In genomic region chr1:173269490-173270230, GRCh38 we compare ENCODE assay signal across 14 cellular contexts.
DNase-seq lines count a peak whose midpoint lies in the region; ATAC-seq and TF ChIP-seq lines count a peak whose summit lies in the region.
"Had no signal": no experiment of that assay in that cellular context is flagged by ENCODE, and none has a peak within 500 bp of the region (broad histone marks: within the 10 kb centered on the region; RNA-seq: fewer than 3 reads in every experiment).

No MANE protein-coding gene starts in this region.

- H2AK5ac ChIP-seq in H9 (ENCODE audit: insufficient read length, low read length), result no peak overlapping the region

- H3K4me2 ChIP-seq in H9 (ENCODE audit: insufficient read depth, insufficient read length, low read length), result no peak overlapping the region
- H3K4me2 ChIP-seq: BLaER1 treated with 17β-estradiol and CSF1 and Interleukin-3, amounts not matched to agents 10 nM and 100 nM had no signal

- H3K27ac ChIP-seq in H9 (ENCODE audit: insufficient read length, low read depth, low read length), result no peak overlapping the region
- H3K27ac ChIP-seq: BLaER1 treated with 17β-estradiol and CSF1 and Interleukin-3, amounts not matched to agents 10 nM and 100 nM; coronary artery had no signal

- peaks cover 3% of the 10 kb centered on the region; the same call in 1 of the 2 replicates for H3K4me1 ChIP-seq in H9 (ENCODE audit: insufficient read depth, low read length)
- H3K4me1 ChIP-seq: BLaER1 treated with 17β-estradiol and CSF1 and Interleukin-3, amounts not matched to agents 10 nM and 100 nM had no signal

- no peak overlapping the region for H3K9ac ChIP-seq in H9 (ENCODE audit: extremely low read depth, insufficient read length, low read length)
- H3K9ac ChIP-seq: BLaER1 treated with 17β-estradiol and CSF1 and Interleukin-3, amounts not matched to agents 10 nM and 100 nM had no signal

- H3K4me1 Mint-ChIP-seq in H9 (0 out of 4 replicates have a peak, but pooled peaks cover 0 to 3% of the 10 kb centered on the region in 2 experiments), natural killer cell (peaks cover 0 to 10% of the 10 kb centered on the region in 2 donors)
- no peaks in the 10 kb centered on the region for H3K4me1 Mint-ChIP-seq in activated CD8-positive, alpha-beta T cell treated with anti-CD3 and anti-CD28 coated beads for 36 hours (ENCODE audit: low read depth)
- H3K4me1 Mint-ChIP-seq: activated T-helper 17 cell treated with anti-CD3 and anti-CD28 coated beads, Interleukin-2, amount 50 U/mL, for 72 hours had no signal

- no CpG with 5 or more reads among the region's 2 CpGs for WGBS in H9 (ENCODE audit: extremely low coverage, insufficient read length, low lambda C conversion rate)

- intact Hi-C loops in activated CD8-positive, alpha-beta T cell treated with anti-CD3 and anti-CD28 coated beads for 36 hours (cut with micrococcal nuclease), result no loop called here
- intact Hi-C loops in natural killer cell (cut with micrococcal nuclease), result no loop called here

- no peak overlapping the region for H3K14ac ChIP-seq in H9 (ENCODE audit: insufficient read depth, low read length)

- no peak overlapping the region for H4K5ac ChIP-seq in H9 (ENCODE audit: insufficient read length, low read depth, low read length)

- H2AFZ ChIP-seq in H9 (ENCODE audit: low read length), result no peak overlapping the region

- no peaks in the 10 kb centered on the region for H3K23me2 ChIP-seq in H9 (ENCODE audit: insufficient read length, low read depth, low read length, poor library complexity, severe bottlenecking)

- POLR2A ChIA-PET in activated CD8-positive, alpha-beta T cell treated with anti-CD3 and anti-CD28 coated beads for 36 hours (lab: Charles Lee), result no interaction called here

- no peaks in the 10 kb centered on the region for H3K27me3 Mint-ChIP-seq in H9 (ENCODE audit: low read depth)
- peaks cover 1% of the 10 kb centered on the region for H3K27me3 Mint-ChIP-seq in activated CD8-positive, alpha-beta T cell treated with anti-CD3 and anti-CD28 coated beads for 36 hours
- peaks cover 6 to 9% of the 10 kb centered on the region in 2 donors for H3K27me3 Mint-ChIP-seq in natural killer cell (ENCODE audit: low read depth in 2 of 2)
- H3K27me3 Mint-ChIP-seq: activated T-helper 17 cell treated with anti-CD3 and anti-CD28 coated beads, Interleukin-2, amount 50 U/mL, for 72 hours had no signal

- H4K8ac ChIP-seq in H9 (replicated peaks; ENCODE audit: insufficient read length, low read depth, low read length), result no peak overlapping the region

- H2BK15ac ChIP-seq in H9 (ENCODE audit: low read depth, low read length), result no peak overlapping the region

- no peak overlapping the region for H4K91ac ChIP-seq in H9 (ENCODE audit: insufficient read length, low read depth, low read length)

- no peak overlapping the region for H3K4ac ChIP-seq in H9 (ENCODE audit: low read depth, low read length)

- no peaks in the 10 kb centered on the region for H3K9me3 ChIP-seq in H9 (ENCODE audit: control insufficient read depth, low read depth, low read length)
- H3K9me3 ChIP-seq: BLaER1 treated with 17β-estradiol and CSF1 and Interleukin-3, amounts not matched to agents 10 nM and 100 nM had no signal

- H3K4me3 Mint-ChIP-seq in H9 (no peak overlapping the region), natural killer cell (no peak overlapping the region)
- H3K4me3 Mint-ChIP-seq in activated CD8-positive, alpha-beta T cell treated with anti-CD3 and anti-CD28 coated beads for 36 hours, result no peak overlapping the region
- H3K4me3 Mint-ChIP-seq: activated T-helper 17 cell treated with anti-CD3 and anti-CD28 coated beads, Interleukin-2, amount 50 U/mL, for 72 hours had no signal

- no peaks in the 10 kb centered on the region for H3K27me3 ChIP-seq in H9 (ENCODE audit: insufficient read depth, low read length)
- H3K27me3 ChIP-seq: BLaER1 treated with 17β-estradiol and CSF1 and Interleukin-3, amounts not matched to agents 10 nM and 100 nM had no signal

- no peak overlapping the region for H3K23ac ChIP-seq in H9 (ENCODE audit: insufficient read length, low read depth, low read length)

- no peak for TF ChIP-seq CTCF in H9 (conservative IDR thresholded peaks at IDR 0.05)
- TF ChIP-seq CTCF in activated CD8-positive, alpha-beta T cell treated with anti-CD3 and anti-CD28 coated beads for 36 hours (IDR thresholded peaks at IDR 0.05), result no peak
- no peak for TF ChIP-seq CTCF in natural killer cell (IDR thresholded peaks at IDR 0.05)

- no peak overlapping the region for H2BK20ac ChIP-seq in H9 (ENCODE audit: low read depth, low read length, poor library complexity, severe bottlenecking)

- no peak overlapping the region for H2BK12ac ChIP-seq in H9 (ENCODE audit: insufficient read length, low read depth, low read length)

- no peaks in the 10 kb centered on the region for H3K9me3 Mint-ChIP-seq in H9
- H3K9me3 Mint-ChIP-seq in activated CD8-positive, alpha-beta T cell treated with anti-CD3 and anti-CD28 coated beads for 36 hours, result no peaks in the 10 kb centered on the region
- H3K9me3 Mint-ChIP-seq in natural killer cell, result no peaks in the 10 kb centered on the region
- H3K9me3 Mint-ChIP-seq: activated T-helper 17 cell treated with anti-CD3 and anti-CD28 coated beads, Interleukin-2, amount 50 U/mL, for 72 hours had no signal

- H4K20me1 ChIP-seq in H9 (ENCODE audit: control insufficient read depth, insufficient read depth, insufficient read length), result no peaks in the 10 kb centered on the region
- H4K20me1 ChIP-seq: BLaER1 treated with 17β-estradiol and CSF1 and Interleukin-3, amounts not matched to agents 10 nM and 100 nM had no signal

- CTCF ChIA-PET in activated CD8-positive, alpha-beta T cell treated with anti-CD3 and anti-CD28 coated beads for 36 hours (lab: Charles Lee), result interaction anchor here (1.0 kb wide), 1 partner anchor 10 kb away, joined by 3 read pairs; no protein-coding TSS in a partner anchor

- H3K27ac Mint-ChIP-seq in H9 (no peak overlapping the region), natural killer cell (no peak overlapping the region)
- no peak overlapping the region for H3K27ac Mint-ChIP-seq in activated CD8-positive, alpha-beta T cell treated with anti-CD3 and anti-CD28 coated beads for 36 hours
- H3K27ac Mint-ChIP-seq: activated T-helper 17 cell treated with anti-CD3 and anti-CD28 coated beads, Interleukin-2, amount 50 U/mL, for 72 hours had no signal

- no peak overlapping the region for H3T11ph ChIP-seq in H9 (ENCODE audit: low read length)

- no peak overlapping the region for H2BK5ac ChIP-seq in H9 (ENCODE audit: insufficient read length, low read length)

- H3K18ac ChIP-seq in H9 (ENCODE audit: insufficient read length, low read depth, low read length), result no peak overlapping the region

- peak; percentile 69 for DNase-seq in AG08395 (ENCODE audit: low spot score)
- peak; percentile 86 for DNase-seq in HS-27A (ENCODE audit: low read depth)
- DNase-seq in amniotic stem cell (lab: John Stamatoyannopoulos, UW), result peak; percentile 88
- DNase-seq in hepatic stellate cell (ENCODE audit: low spot score), result peak; percentile 59
- DNase-seq in H9, result no peak
- DNase-seq in activated CD4-positive, CD25-positive, alpha-beta regulatory T cell treated with anti-CD3 and anti-CD28 coated beads, Interleukin-2, amount 50 U/mL, for 72 hours, result no peak
- no peak for DNase-seq in activated CD8-positive, alpha-beta T cell treated with anti-CD3 and anti-CD28 coated beads for 36 hours
- DNase-seq in natural killer cell, result no peak
- DNase-seq: hypothalamus, NCI-H2107, RPMI8226 had no signal

- H3K36me3 Mint-ChIP-seq in H9 (ENCODE audit: insufficient read depth in 1 of 3, low read depth in 3 of 3) (no peaks in the 10 kb centered on the region), natural killer cell (no peaks in the 10 kb centered on the region)
- peaks cover 3% of the 10 kb centered on the region for H3K36me3 Mint-ChIP-seq in activated CD8-positive, alpha-beta T cell treated with anti-CD3 and anti-CD28 coated beads for 36 hours (ENCODE audit: low read depth)

- H3K79me1 ChIP-seq in H9 (ENCODE audit: insufficient read depth, low read depth, low read length, poor library complexity, severe bottlenecking), result no peaks in the 10 kb centered on the region

- no peak for ATAC-seq in activated CD8-positive, alpha-beta T cell treated with anti-CD3 and anti-CD28 coated beads for 36 hours
- no peak for ATAC-seq in natural killer cell
- ATAC-seq: activated T-helper 17 cell treated with anti-CD3 and anti-CD28 coated beads, Interleukin-2, amount 50 U/mL, for 72 hours had no signal

- H3K56ac ChIP-seq in H9 (ENCODE audit: insufficient read length, low read depth, low read length), result no peak overlapping the region

- H2BK120ac ChIP-seq in H9 (ENCODE audit: low read depth, low read length, poor library complexity, severe bottlenecking), result no peak overlapping the region

- no peaks in the 10 kb centered on the region for H3K79me2 ChIP-seq in H9 (ENCODE audit: insufficient read depth, low read length)

Comparison
In these comparisons a context has a peak if more than half of its experiments do, and no peak if none do; other contexts are left out.
1. DNase-seq: peak in AG08395 (single experiment), HS-27A (single experiment), amniotic stem cell (single experiment) and hepatic stellate cell (single experiment); none in H9 (single experiment), activated CD4-positive, CD25-positive, alpha-beta regulatory T cell treated with anti-CD3 and anti-CD28 coated beads, Interleukin-2, amount 50 U/mL, for 72 hours (single experiment), activated CD8-positive, alpha-beta T cell treated with anti-CD3 and anti-CD28 coated beads for 36 hours (single experiment) and natural killer cell (single experiment).